7 cellular contexts compared by ENCODE assay signal in the genomic region with DNA sequence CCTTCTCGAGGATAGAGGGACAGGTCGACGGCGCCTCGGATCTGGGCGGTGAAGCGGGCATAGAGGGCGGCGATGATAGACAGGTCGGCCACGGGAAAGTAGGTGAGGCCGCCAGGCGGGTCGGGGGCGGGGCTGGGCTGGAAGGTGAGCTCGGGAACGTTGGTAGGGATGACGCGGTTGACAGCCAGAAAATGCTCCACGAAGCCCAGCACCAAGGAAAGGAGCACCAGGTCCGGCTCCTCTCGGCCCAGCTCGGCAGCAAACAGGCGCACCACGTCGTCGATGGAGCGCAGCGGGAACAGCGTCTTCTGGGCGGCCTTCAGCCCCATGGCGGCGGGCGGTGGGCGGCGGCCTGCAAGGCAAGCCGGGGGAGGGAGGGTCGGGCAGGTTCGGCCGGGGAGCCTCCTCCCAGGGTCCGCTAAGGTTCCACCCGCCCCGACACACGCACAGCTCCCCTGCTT. TPM values are rescaled to one million over a fixed set of nuclear protein-coding genes. Genes with fewer than 3 reads are reported as not detected.
DNase-seq lines count a peak whose midpoint lies in the region; TF ChIP-seq lines count a peak whose summit lies in the region.

No MANE protein-coding gene starts in this region.

- H3K27ac ChIP-seq in ascending aorta (peak overlapping the region; percentile 61 to 67), skin epidermis (peak overlapping the region; percentile 28 to 88 (median 79))

- no peaks in the 10 kb centered on the region for H3K9me2 ChIP-seq in Loucy (replicated peaks; ENCODE audit: low read depth, low read length)

- TF ChIP-seq CTCF in GM10266 (IDR thresholded peaks at IDR 0.05; ENCODE audit: control insufficient read depth, insufficient read depth, low read depth, missing control alignments) (no peak), Loucy (conservative IDR thresholded peaks at IDR 0.05; ENCODE audit: low read length) (no peak), ascending aorta (IDR thresholded peaks at IDR 0.05) (no peak)

- H3K9ac ChIP-seq in Loucy (ENCODE audit: low read depth, low read length, poor library complexity, severe bottlenecking) = peak overlapping the region; percentile 85

- H3K4me3 ChIP-seq in Loucy (ENCODE audit: low read length, poor library complexity, severe bottlenecking) (peak overlapping the region; percentile 94), ascending aorta (peak overlapping the region; percentile 87 to 91), iPS-11a (ENCODE audit: low read depth, low read length) (peak overlapping the region; percentile 78), skin epidermis (peak overlapping the region; percentile 57 to 94 (median 81))

- H3K4me2 ChIP-seq in Loucy (ENCODE audit: low read depth, low read length, poor library complexity, severe bottlenecking) = peak overlapping the region; percentile 96

- H4K20me1 ChIP-seq in Loucy (ENCODE audit: insufficient read depth, low read length, poor library complexity, severe bottlenecking) = peaks cover 8% of the 10 kb centered on the region

- H3F3A ChIP-seq in Loucy (ENCODE audit: low read depth) = no peaks in the 10 kb centered on the region

- H2AFZ ChIP-seq in Loucy (ENCODE audit: low read length) = peak overlapping the region; percentile 94

- H3K36me3 ChIP-seq in Loucy (ENCODE audit: insufficient read depth, low read length) = no peaks in the 10 kb centered on the region
- peaks cover 8 to 25% of the 10 kb centered on the region in 2 donors for H3K36me3 ChIP-seq in ascending aorta

- peaks cover 8% of the 10 kb centered on the region for H3K79me2 ChIP-seq in Loucy (ENCODE audit: insufficient read depth, low read length)

- H3K9me3 ChIP-seq in Loucy (ENCODE audit: insufficient read depth, low read depth, low read length) = no peaks in the 10 kb centered on the region
- H3K9me3 ChIP-seq in ascending aorta = no peaks in the 10 kb centered on the region

- intact Hi-C loops in ascending aorta (cut with DNase I) = loop anchor here (2.0 to 10.0 kb wide), 2 partner anchors 31 to 275 kb away; a partner anchor contains a TSS

- H3K27me3 ChIP-seq in Loucy (ENCODE audit: insufficient read depth, low read length, poor library complexity, severe bottlenecking) (no peaks in the 10 kb centered on the region), ascending aorta (no peaks in the 10 kb centered on the region)

- DNase-seq in GM10266 (ENCODE audit: extremely low spot score) (peak; percentile 53), ascending aorta (ENCODE audit: low spot score in 2 of 2) (no peak), GOT3 (lab: John Stamatoyannopoulos, UW) (no peak), HK-2 (ENCODE audit: unreplicated experiment) (no peak)

- peaks cover 13% of the 10 kb centered on the region for H3K4me1 ChIP-seq in Loucy (ENCODE audit: insufficient read depth, low read length, poor library complexity, severe bottlenecking)
- peaks cover 0 to 9% of the 10 kb centered on the region in 2 donors for H3K4me1 ChIP-seq in ascending aorta

RNA-seq across cellular contexts. Expression of a gene that starts 0.5 kb away (rescaled TPM):
- 36.6 TPM for total RNA-seq in ascending aorta

RNA-seq across cellular contexts. Expression of a gene that starts 6.8 kb away (rescaled TPM):
- total RNA-seq in ascending aorta = 34.0 TPM

RNA-seq across cellular contexts. Expression of a gene that starts 31.5 kb away (rescaled TPM):
- total RNA-seq in ascending aorta = 332 TPM

RNA-seq across cellular contexts. Expression of a gene that starts 34.6 kb away (rescaled TPM):
- not detected for total RNA-seq in ascending aorta

RNA-seq across cellular contexts. Expression of a gene that starts 50.0 kb away (rescaled TPM):
- 13.9 TPM for total RNA-seq in ascending aorta
